12 cellular contexts compared by ENCODE assay signal in genomic region chr6:21559238-21559637, GRCh38.
"Had no signal": no experiment of that assay in that cellular context is flagged by ENCODE, and none has a peak within 500 bp of the region (broad histone marks: within the 10 kb centered on the region; RNA-seq: fewer than 3 reads in every experiment).

No MANE protein-coding gene starts in this region.

- DNase-seq: activated B cell treated with CpG ODN at 0.5 μM for 24 hours; activated CD4-positive, alpha-beta T cell treated with anti-CD3 and anti-CD28 coated beads, Interleukin-2, amount 50 U/mL, for 1 hour; activated naive CD4-positive, alpha-beta T cell treated with anti-CD3 and anti-CD28 coated beads, Interleukin-2, amount 10 ng/mL, durations not matched to agents 7 days and 5 days; colonic mucosa; foreskin keratinocyte; immature natural killer cell; naive thymus-derived CD8-positive, alpha-beta T cell; posterior cingulate gyrus; small intestine had no signal

- H3K4me3 ChIP-seq: colonic mucosa, right atrium auricular region, tibial nerve had no signal

- H3K27me3 ChIP-seq: colonic mucosa, foreskin keratinocyte, right atrium auricular region, tibial nerve had no signal

- H3K27ac ChIP-seq: colonic mucosa, foreskin keratinocyte, right atrium auricular region, tibial nerve had no signal

- H3K36me3 ChIP-seq: colonic mucosa, right atrium auricular region, tibial nerve had no signal

- H3K9me3 ChIP-seq: colonic mucosa had no signal

- ATAC-seq: foreskin keratinocyte; naive thymus-derived CD8-positive, alpha-beta T cell; stimulated activated effector memory CD8-positive, alpha-beta T cell treated with anti-CD3 and anti-CD28 coated beads, Interleukin-12 subunit alpha, Interleukin-12 subunit beta, amount 100 ng/mL, for 72 hours had no signal
